In the genomic region with DNA sequence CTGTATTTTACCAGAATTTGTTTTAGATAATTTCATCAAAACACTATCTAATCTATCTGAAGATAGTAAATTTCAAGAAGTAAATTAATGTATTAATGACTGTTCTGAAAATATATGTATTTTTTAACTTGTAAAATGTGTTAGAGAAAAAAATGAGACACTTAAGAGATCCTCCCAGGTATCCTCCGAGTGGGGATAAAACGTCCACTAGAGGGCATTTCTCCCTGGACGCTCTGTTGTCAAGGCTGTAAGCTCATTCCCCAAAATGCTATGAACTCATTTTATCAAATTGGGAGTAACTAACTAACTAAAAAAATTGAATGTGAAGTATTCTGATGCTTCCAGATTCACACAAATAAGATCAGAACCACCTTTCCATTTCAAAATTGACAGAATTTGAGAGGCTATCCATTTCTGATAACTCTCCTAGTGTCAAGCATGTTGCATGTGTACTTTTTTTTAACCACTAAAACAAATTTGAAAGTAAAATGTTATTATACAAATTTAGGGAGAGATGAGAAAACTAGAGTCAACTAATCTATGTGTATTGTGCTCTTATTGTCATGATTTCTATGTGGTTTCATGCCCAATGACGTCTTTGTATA, we compare ENCODE assay signal across 8 cellular contexts.
DNase-seq lines count a peak whose midpoint lies in the region; ATAC-seq and TF ChIP-seq lines count a peak whose summit lies in the region.

No MANE protein-coding gene starts in this region.

- TF ChIP-seq EP300 in sigmoid colon (IDR thresholded peaks at IDR 0.05), result no peak

- no peak overlapping the region for H3K27ac ChIP-seq in 22Rv1
- no peak overlapping the region for H3K27ac ChIP-seq in OCI-LY1 (ENCODE audit: low read depth, low read length, poor library complexity, severe bottlenecking)
- H3K27ac ChIP-seq in CD8-positive, alpha-beta memory T cell (ENCODE audit: low read depth, low read length), result no peak overlapping the region
- no peak overlapping the region for H3K27ac ChIP-seq in sigmoid colon

- H3K36me3 ChIP-seq in OCI-LY1 (ENCODE audit: insufficient read depth, low read length) (no peaks in the 10 kb centered on the region), sigmoid colon (no peaks in the 10 kb centered on the region)
- H3K36me3 ChIP-seq in CD8-positive, alpha-beta memory T cell (ENCODE audit: insufficient read depth, low read length), result no peaks in the 10 kb centered on the region

- TF ChIP-seq CTCF in 22Rv1 (IDR thresholded peaks at IDR 0.05) (peak; percentile 87), OCI-LY1 (IDR thresholded peaks at IDR 0.05; ENCODE audit: low read length) (peak; percentile 46; the same call in 1 of the 2 replicates), endothelial cell (IDR thresholded peaks at IDR 0.05; ENCODE audit: unreplicated experiment) (peak; percentile 81), neural crest cell (conservative IDR thresholded peaks at IDR 0.05) (peak; percentile 87), sigmoid colon (IDR thresholded peaks at IDR 0.05) (peak in 2 of 4 experiments; percentile 38 to 58)

- H3K4me1 Mint-ChIP-seq in endothelial cell (ENCODE audit: unreplicated experiment), result no peaks in the 10 kb centered on the region
- H3K4me1 Mint-ChIP-seq in neural crest cell, result no peaks in the 10 kb centered on the region
- no peaks in the 10 kb centered on the region for H3K4me1 Mint-ChIP-seq in CD8-positive, alpha-beta memory T cell

- H2AFZ ChIP-seq in OCI-LY1 (ENCODE audit: low read length), result no peak overlapping the region

- H3K4me1 ChIP-seq in OCI-LY1 (ENCODE audit: insufficient read depth, low read length, severe bottlenecking), result no peaks in the 10 kb centered on the region
- H3K4me1 ChIP-seq in CD8-positive, alpha-beta memory T cell (ENCODE audit: insufficient read depth, low read length), result no peaks in the 10 kb centered on the region
- peaks cover 0 to 13% (median 5%) of the 10 kb centered on the region in 4 donors for H3K4me1 ChIP-seq in sigmoid colon

- H3K9me3 Mint-ChIP-seq in endothelial cell (ENCODE audit: unreplicated experiment), result no peaks in the 10 kb centered on the region
- H3K9me3 Mint-ChIP-seq in neural crest cell, result no peaks in the 10 kb centered on the region
- H3K9me3 Mint-ChIP-seq in CD8-positive, alpha-beta memory T cell, result no peaks in the 10 kb centered on the region

- H3K9me2 ChIP-seq in OCI-LY1 (ENCODE audit: low read depth, low read length), result no peaks in the 10 kb centered on the region

- H3K36me3 Mint-ChIP-seq in endothelial cell (ENCODE audit: low read depth, unreplicated experiment), result no peaks in the 10 kb centered on the region
- no peaks in the 10 kb centered on the region for H3K36me3 Mint-ChIP-seq in neural crest cell (ENCODE audit: low read depth)
- H3K36me3 Mint-ChIP-seq in CD8-positive, alpha-beta memory T cell, result no peaks in the 10 kb centered on the region

- H3K4me3 Mint-ChIP-seq in endothelial cell (ENCODE audit: unreplicated experiment), result no peak overlapping the region
- H3K4me3 Mint-ChIP-seq in neural crest cell, result no peak overlapping the region
- H3K4me3 Mint-ChIP-seq in CD8-positive, alpha-beta memory T cell, result no peak overlapping the region

- H3K79me2 ChIP-seq in OCI-LY1 (ENCODE audit: insufficient read depth, low read length), result no peaks in the 10 kb centered on the region

- no peaks in the 10 kb centered on the region for H3F3A ChIP-seq in OCI-LY1 (ENCODE audit: insufficient read depth, low read length)

- no peak overlapping the region for H3K4me2 ChIP-seq in OCI-LY1 (ENCODE audit: low read length)

- H3K9ac ChIP-seq in OCI-LY1 (ENCODE audit: low read length), result no peak overlapping the region

- peaks cover 1% of the 10 kb centered on the region for H3K27me3 Mint-ChIP-seq in endothelial cell (ENCODE audit: unreplicated experiment)
- no peaks in the 10 kb centered on the region for H3K27me3 Mint-ChIP-seq in neural crest cell (ENCODE audit: low read depth)
- no peaks in the 10 kb centered on the region for H3K27me3 Mint-ChIP-seq in CD8-positive, alpha-beta memory T cell

- H3K9me3 ChIP-seq in OCI-LY1 (ENCODE audit: low read length) (no peaks in the 10 kb centered on the region), sigmoid colon (no peaks in the 10 kb centered on the region)
- H3K9me3 ChIP-seq in CD8-positive, alpha-beta memory T cell (ENCODE audit: low read length), result no peaks in the 10 kb centered on the region

- 26 to 32% methylated on average over 4 of the region's 4 CpGs for WGBS in sigmoid colon, 2 donors

- CTCF ChIA-PET in CD8-positive, alpha-beta memory T cell (lab: Charles Lee), result interaction anchor here (0.9 kb wide), 1 partner anchor 11 kb away, joined by 3 read pairs; no protein-coding TSS in a partner anchor

- H3K4me3 ChIP-seq in OCI-LY1 (ENCODE audit: low read depth, low read length, poor library complexity, severe bottlenecking) (no peak overlapping the region), sigmoid colon (no peak overlapping the region)
- no peak overlapping the region for H3K4me3 ChIP-seq in CD8-positive, alpha-beta memory T cell (ENCODE audit: low read length)

- H4K20me1 ChIP-seq in OCI-LY1 (ENCODE audit: insufficient read depth, low read length), result no peaks in the 10 kb centered on the region

- H3K27me3 ChIP-seq in OCI-LY1 (ENCODE audit: insufficient read depth, low read length) (no peaks in the 10 kb centered on the region), sigmoid colon (no peaks in the 10 kb centered on the region)
- no peaks in the 10 kb centered on the region for H3K27me3 ChIP-seq in CD8-positive, alpha-beta memory T cell (ENCODE audit: insufficient read depth, low read length, poor library complexity, severe bottlenecking)

- peak; percentile 75 for ATAC-seq in HG02678 (IDR thresholded peaks at IDR 0.05; ENCODE audit: unreplicated experiment)

- TF ChIP-seq POLR2A in sigmoid colon (IDR thresholded peaks at IDR 0.05), result no peak

- intact Hi-C loops in sigmoid colon (cut with DNase I), result loop anchor here (5.0 kb wide), 1 partner anchor 866 kb away; no protein-coding TSS in a partner anchor

- H3K27ac Mint-ChIP-seq in endothelial cell (ENCODE audit: unreplicated experiment) (no peak overlapping the region), neural crest cell (ENCODE audit: unreplicated experiment) (no peak overlapping the region)
- H3K27ac Mint-ChIP-seq in CD8-positive, alpha-beta memory T cell, result no peak overlapping the region

- POLR2A ChIA-PET in CD8-positive, alpha-beta memory T cell (lab: Charles Lee), result no interaction called here

- DNase-seq in ELF-1 (ENCODE audit: low read depth, low spot score), result peak; percentile 10
- DNase-seq in endothelial cell (ENCODE audit: low spot score), result peak; percentile 38
- peak; percentile 9 for DNase-seq in neural crest cell (ENCODE audit: low read depth, low spot score)
- DNase-seq in CD8-positive, alpha-beta memory T cell, result no peak
- DNase-seq in sigmoid colon, result no peak

Comparison
In these comparisons a context has a peak if more than half of its experiments do, and no peak if none do; other contexts are left out.
1. DNase-seq: peak in ELF-1 (single experiment), endothelial cell (single experiment) and neural crest cell (single experiment); none in CD8-positive, alpha-beta memory T cell (0 of 5) and sigmoid colon (single experiment).